In genomic region chr12:1374296-1374695, GRCh38 we compare ENCODE assay signal across 26 cellular contexts.
DNase-seq lines count a peak whose midpoint lies in the region; ATAC-seq and TF ChIP-seq lines count a peak whose summit lies in the region.
"Had no signal": no experiment of that assay in that cellular context is flagged by ENCODE, and none has a peak within 500 bp of the region (broad histone marks: within the 10 kb centered on the region; RNA-seq: fewer than 3 reads in every experiment).

No MANE protein-coding gene starts in this region.

- no peak overlapping the region for H4K91ac ChIP-seq in mesenchymal stem cell (ENCODE audit: low read length)

- H2AFZ ChIP-seq in mesenchymal stem cell (ENCODE audit: low read depth, low read length), result no peak overlapping the region

- no peaks in the 10 kb centered on the region; the same call in 1 of the 2 replicates for H3K9me3 Mint-ChIP-seq in HFFc6
- H3K9me3 Mint-ChIP-seq: activated naive CD8-positive, alpha-beta T cell treated with anti-CD3 and anti-CD28 coated beads, Interleukin-2, amount 10 ng/mL, durations not matched to agents 7 days and 5 days; natural killer cell treated with Interleukin-12 subunit alpha and Interleukin-12 subunit beta and Interleukin-15 and Interleukin-18, amount 100 ng/mL, for 72 hours had no signal

- H3K27me3 ChIP-seq in mesenchymal stem cell (ENCODE audit: control insufficient read depth in 1 of 2, insufficient read depth in 1 of 2, low read length in 2 of 2) (no peaks in the 10 kb centered on the region), aorta (ENCODE audit: control insufficient read depth in 1 of 2, insufficient read depth in 2 of 2, low read length in 1 of 2) (no peaks in the 10 kb centered on the region)
- H3K27me3 ChIP-seq: dorsolateral prefrontal cortex, pancreas, tibial nerve had no signal

- no peak overlapping the region for H2BK5ac ChIP-seq in mesenchymal stem cell (ENCODE audit: low read depth, low read length, poor library complexity, severe bottlenecking)

- no peak overlapping the region for H2BK120ac ChIP-seq in mesenchymal stem cell (ENCODE audit: low read depth, low read length)

- no peak overlapping the region for H2BK12ac ChIP-seq in mesenchymal stem cell (ENCODE audit: low read length in 2 of 2)

- no peak overlapping the region for H2AK5ac ChIP-seq in mesenchymal stem cell (ENCODE audit: low read length, severe bottlenecking)

- ATAC-seq in aorta (ENCODE audit: low FRiP score), result peak; percentile 22
- ATAC-seq: activated CD4-positive, CD25-positive, alpha-beta regulatory T cell treated with anti-CD3 and anti-CD28 coated beads, Interleukin-2, amount 50 U/mL, for 24 hours; left colon; mucosa of descending colon; natural killer cell treated with Interleukin-12 subunit alpha and Interleukin-12 subunit beta and Interleukin-15 and Interleukin-18, amount 100 ng/mL, for 72 hours; pancreas had no signal

- H3K27ac ChIP-seq in mesenchymal stem cell (ENCODE audit: low read length, poor library complexity, severe bottlenecking), result no peak overlapping the region
- H3K27ac ChIP-seq in aorta (ENCODE audit: low read depth in 1 of 2, low read length in 2 of 2), result no peak overlapping the region
- H3K27ac ChIP-seq: dorsolateral prefrontal cortex, pancreas, tibial nerve had no signal

- H3K4me3 ChIP-seq in mesenchymal stem cell (ENCODE audit: insufficient read depth in 1 of 2, low read depth in 1 of 2, low read length in 2 of 2), result peak overlapping the region in 1 of 2 experiments; percentile 11
- no peak overlapping the region for H3K4me3 ChIP-seq in aorta (ENCODE audit: low read length in 2 of 2)
- H3K4me3 ChIP-seq: dorsolateral prefrontal cortex, mucosa of descending colon, pancreas, tibial nerve had no signal

- no peak overlapping the region for H3K23ac ChIP-seq in mesenchymal stem cell (ENCODE audit: low read length in 2 of 2)

- intact Hi-C loops in aorta (cut with DNase I), result no loop called here

- H3K27ac Mint-ChIP-seq in HFFc6, result peak overlapping the region; percentile 70
- H3K27ac Mint-ChIP-seq: activated naive CD8-positive, alpha-beta T cell treated with anti-CD3 and anti-CD28 coated beads, Interleukin-2, amount 10 ng/mL, durations not matched to agents 7 days and 5 days; natural killer cell treated with Interleukin-12 subunit alpha and Interleukin-12 subunit beta and Interleukin-15 and Interleukin-18, amount 100 ng/mL, for 72 hours had no signal

- WGBS in mesenchymal stem cell, result 97% methylated on average over 4 of the region's 4 CpGs
- WGBS in aorta, 2 donors, result 80 to 92% methylated on average over 4 of the region's 4 CpGs

- H3K36me3 Mint-ChIP-seq in HFFc6 (ENCODE audit: low read depth), result peaks cover 39% of the 10 kb centered on the region
- H3K36me3 Mint-ChIP-seq: natural killer cell treated with Interleukin-12 subunit alpha and Interleukin-12 subunit beta and Interleukin-15 and Interleukin-18, amount 100 ng/mL, for 72 hours had no signal

- no peak overlapping the region for H3K4me3 Mint-ChIP-seq in HFFc6
- H3K4me3 Mint-ChIP-seq: activated naive CD8-positive, alpha-beta T cell treated with anti-CD3 and anti-CD28 coated beads, Interleukin-2, amount 10 ng/mL, durations not matched to agents 7 days and 5 days; CD14-positive monocyte; natural killer cell treated with Interleukin-12 subunit alpha and Interleukin-12 subunit beta and Interleukin-15 and Interleukin-18, amount 100 ng/mL, for 72 hours had no signal

- peaks cover 3% of the 10 kb centered on the region for H3K79me1 ChIP-seq in mesenchymal stem cell (replicated peaks; ENCODE audit: low read length, poor library complexity, severe bottlenecking)

- H4K8ac ChIP-seq in mesenchymal stem cell (ENCODE audit: low read length), result no peak overlapping the region

- no peaks in the 10 kb centered on the region for H3K27me3 Mint-ChIP-seq in HFFc6 (ENCODE audit: insufficient read depth)
- H3K27me3 Mint-ChIP-seq: activated naive CD8-positive, alpha-beta T cell treated with anti-CD3 and anti-CD28 coated beads, Interleukin-2, amount 10 ng/mL, durations not matched to agents 7 days and 5 days; natural killer cell treated with Interleukin-12 subunit alpha and Interleukin-12 subunit beta and Interleukin-15 and Interleukin-18, amount 100 ng/mL, for 72 hours had no signal

- H3K14ac ChIP-seq in mesenchymal stem cell (ENCODE audit: low read length in 2 of 2), result no peak overlapping the region

- H3K9me3 ChIP-seq in mesenchymal stem cell (ENCODE audit: control insufficient read depth, low read length) (no peaks in the 10 kb centered on the region), aorta (ENCODE audit: control insufficient read depth, low read length) (no peaks in the 10 kb centered on the region)
- H3K9me3 ChIP-seq: Caco-2, mucosa of descending colon, pancreas, tibial nerve had no signal

- no peak for TF ChIP-seq CTCF in HFFc6 (IDR thresholded peaks at IDR 0.05)

- no peak for DNase-seq in HFFc6
- DNase-seq in brain pericyte (ENCODE audit: low read depth, low spot score), result peak; percentile 45
- DNase-seq in mesenchymal stem cell, result no peak
- no peak for DNase-seq in aorta
- DNase-seq in NCI-H1092 treated with DMSO at 0.1 percent for 48 hours (lab: John Stamatoyannopoulos, UW), result no peak
- no peak for DNase-seq in NCI-H1092 (lab: John Stamatoyannopoulos, UW)
- DNase-seq in effector CD4-positive, alpha-beta T cell, result no peak
- DNase-seq: activated CD4-positive, alpha-beta T cell treated with anti-CD3 and anti-CD28 coated beads, Interleukin-2, amount 50 U/mL, for 48 hours; activated gamma-delta T cell treated with Interleukin-2 at 50 U/mL for 16 hours; activated naive CD8-positive, alpha-beta T cell treated with anti-CD3 and anti-CD28 coated beads, Interleukin-2, amount 10 ng/mL, durations not matched to agents 7 days and 5 days; activated T-cell treated with anti-CD3 and anti-CD28 coated beads, Interleukin-2, amount 50 U/mL, for 48 hours; Caco-2; DMS53; dorsolateral prefrontal cortex; KBM-7; left colon; mucosa of descending colon; NCI-H2029; NCI-H526; pancreas; stimulated activated CD4-positive, alpha-beta T cell treated with anti-CD3 and anti-CD28 coated beads, Interleukin-12 subunit alpha, Interleukin-12 subunit beta, amount 100 ng/mL, for 4 hours; stimulated activated CD4-positive, alpha-beta T cell treated with anti-CD3 and anti-CD28 coated beads, Interleukin-2, amount 100 ng/mL, for 48 hours had no signal

- H2BK15ac ChIP-seq in mesenchymal stem cell (ENCODE audit: low read depth, poor library complexity, severe bottlenecking), result no peak overlapping the region

- no peak overlapping the region for H3K18ac ChIP-seq in mesenchymal stem cell (ENCODE audit: low read depth in 1 of 2, low read length in 2 of 2)

- no peak overlapping the region for H3K4ac ChIP-seq in mesenchymal stem cell (ENCODE audit: low read depth in 1 of 2, low read length in 2 of 2)

- H3K4me1 Mint-ChIP-seq in HFFc6 (ENCODE audit: low read depth), result peaks cover 34% of the 10 kb centered on the region
- H3K4me1 Mint-ChIP-seq: activated naive CD8-positive, alpha-beta T cell treated with anti-CD3 and anti-CD28 coated beads, Interleukin-2, amount 10 ng/mL, durations not matched to agents 7 days and 5 days had no signal

- H3K4me1 ChIP-seq in mesenchymal stem cell (ENCODE audit: control insufficient read depth, insufficient read depth, low read depth, low read length) (peaks cover 3% of the 10 kb centered on the region), aorta (ENCODE audit: control insufficient read depth in 1 of 2, insufficient read depth in 2 of 2, low read length in 2 of 2) (no peaks in the 10 kb centered on the region)
- H3K4me1 ChIP-seq: pancreas had no signal

- no peak overlapping the region for H3K4me2 ChIP-seq in mesenchymal stem cell (ENCODE audit: low read length, poor library complexity, severe bottlenecking)

- H3K36me3 ChIP-seq in mesenchymal stem cell (ENCODE audit: control insufficient read depth in 1 of 2, insufficient read depth in 2 of 2, low read depth in 1 of 2, low read length in 2 of 2), result peaks cover 6 to 31% of the 10 kb centered on the region in 2 experiments
- H3K36me3 ChIP-seq in aorta (ENCODE audit: control insufficient read depth in 1 of 2, insufficient read depth in 2 of 2, low read length in 1 of 2), result no peaks in the 10 kb centered on the region
- H3K36me3 ChIP-seq: pancreas had no signal

- H3K9ac ChIP-seq in mesenchymal stem cell (ENCODE audit: low read length), result peak overlapping the region; percentile 78
